13 cellular contexts compared by ENCODE assay signal in the genomic region with DNA sequence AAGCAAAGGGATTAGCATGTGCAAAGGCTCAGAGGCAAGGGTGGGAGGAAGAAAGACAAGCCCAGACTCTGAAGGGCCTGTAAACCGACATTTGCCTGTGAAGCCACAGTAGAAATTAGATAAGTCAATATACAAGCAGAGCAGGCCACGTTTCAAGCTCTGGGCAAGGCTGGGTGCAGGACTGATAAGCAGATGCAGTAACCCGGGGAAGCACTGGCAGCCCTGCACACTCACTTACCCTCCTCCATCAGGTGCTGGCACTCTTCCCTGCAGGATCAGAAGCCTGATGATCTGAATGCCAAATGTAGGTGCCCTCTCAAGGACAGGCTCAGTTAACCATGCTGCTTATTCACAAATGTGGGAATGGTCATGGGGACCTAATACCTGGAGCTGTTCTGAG.
"Had no signal": no experiment of that assay in that cellular context is flagged by ENCODE, and none has a peak within 500 bp of the region (broad histone marks: within the 10 kb centered on the region; RNA-seq: fewer than 3 reads in every experiment).

No MANE protein-coding gene starts in this region.

- DNase-seq: activated CD4-positive, alpha-beta T cell treated with anti-CD3 and anti-CD28 coated beads for 1 hour; foreskin keratinocyte; glutamatergic neuron; left lung; nephron progenitor cell; occipital lobe; stimulated activated CD4-positive, alpha-beta T cell treated with anti-CD3 and anti-CD28 coated beads, Interleukin-12 subunit alpha, Interleukin-12 subunit beta, amount 100 ng/mL, for 4 hours; stimulated activated CD4-positive, alpha-beta T cell treated with anti-CD3 and anti-CD28 coated beads, Interleukin-1b, Interleukin-23, amount 100 ng/mL, for 48 hours; stimulated activated CD8-positive, alpha-beta memory T cell treated with anti-CD3 and anti-CD28 coated beads, Interleukin-4, amount 100 ng/mL, for 48 hours; stimulated activated naive CD8-positive, alpha-beta T cell treated with anti-CD3 and anti-CD28 coated beads, Interleukin-15, Interleukin-2, amounts not matched to agents 100 U/mL and 50 U/mL, for 24 hours; transverse colon; uterus; WERI-Rb-1 had no signal

- H3K4me1 ChIP-seq: foreskin keratinocyte, left lung, transverse colon, uterus had no signal

- H3K4me3 ChIP-seq: left lung, transverse colon, uterus had no signal

- H3K27me3 ChIP-seq: foreskin keratinocyte, left lung, transverse colon, uterus had no signal

- H3K27ac ChIP-seq: foreskin keratinocyte, left lung, transverse colon, uterus, WERI-Rb-1 had no signal

- H3K36me3 ChIP-seq: left lung, transverse colon, uterus, WERI-Rb-1 had no signal

- H3K9me3 ChIP-seq: left lung, transverse colon, uterus had no signal

- ATAC-seq: foreskin keratinocyte; left lung; stimulated activated naive CD8-positive, alpha-beta T cell treated with anti-CD3 and anti-CD28 coated beads, Interleukin-15, Interleukin-2, amounts not matched to agents 100 U/mL and 50 U/mL, for 24 hours had no signal
